ENCODE assay signal across 23 cellular contexts in the genomic region with DNA sequence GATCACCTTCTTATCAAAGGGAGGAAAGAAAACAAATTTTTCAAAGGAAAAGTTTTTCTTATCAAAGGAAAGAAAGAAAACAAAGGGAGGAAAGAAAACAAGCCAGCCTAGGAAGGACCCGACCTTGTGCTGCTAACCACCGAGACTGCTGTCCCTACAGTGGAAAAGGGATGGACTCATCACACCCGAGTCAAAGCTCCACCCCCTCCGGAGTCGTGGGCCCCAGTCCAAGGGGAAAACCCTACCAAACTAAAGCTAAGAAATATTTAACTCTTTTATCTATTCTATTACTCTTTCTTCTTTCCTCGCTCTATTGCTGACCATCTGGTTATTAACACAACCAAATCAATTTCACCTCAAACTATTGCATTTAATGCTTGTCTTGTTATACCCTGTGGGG. TPM values are rescaled to one million over a fixed set of nuclear protein-coding genes. Genes with fewer than 3 reads are reported as not detected.
DNase-seq lines count a peak whose midpoint lies in the region; ATAC-seq and TF ChIP-seq lines count a peak whose summit lies in the region.
"Had no signal": no experiment of that assay in that cellular context is flagged by ENCODE, and none has a peak within 500 bp of the region (broad histone marks: within the 10 kb centered on the region; RNA-seq: fewer than 3 reads in every experiment).

No MANE protein-coding gene starts in this region.

- no peak overlapping the region for H3K27ac Mint-ChIP-seq in activated CD4-positive, alpha-beta memory T cell treated with anti-CD3 and anti-CD28 coated beads for 36 hours
- H3K27ac Mint-ChIP-seq in activated CD4-positive, alpha-beta memory T cell treated with anti-CD3 and anti-CD28 coated beads, Interleukin-2, amount 10 ng/mL, durations not matched to agents 7 days and 5 days: no peak overlapping the region
- H3K27ac Mint-ChIP-seq in activated naive CD8-positive, alpha-beta T cell treated with anti-CD3 and anti-CD28 coated beads for 36 hours: no peak overlapping the region
- no peak overlapping the region for H3K27ac Mint-ChIP-seq in activated CD8-positive, alpha-beta memory T cell treated with anti-CD3 and anti-CD28 coated beads, Interleukin-2, amount 10 ng/mL, durations not matched to agents 7 days and 5 days
- H3K27ac Mint-ChIP-seq: HFFc6, immature natural killer cell had no signal

- H3K4me1 ChIP-seq in spleen: peaks cover 0 to 18% (median 7%) of the 10 kb centered on the region in 6 donors
- H3K4me1 ChIP-seq: BLaER1, colonic mucosa had no signal

- peaks cover 9% of the 10 kb centered on the region for H3K27me3 Mint-ChIP-seq in activated CD4-positive, alpha-beta memory T cell treated with anti-CD3 and anti-CD28 coated beads for 36 hours
- peaks cover 25% of the 10 kb centered on the region for H3K27me3 Mint-ChIP-seq in activated CD4-positive, alpha-beta memory T cell treated with anti-CD3 and anti-CD28 coated beads, Interleukin-2, amount 10 ng/mL, durations not matched to agents 7 days and 5 days
- H3K27me3 Mint-ChIP-seq in activated naive CD8-positive, alpha-beta T cell treated with anti-CD3 and anti-CD28 coated beads for 36 hours: no peaks in the 10 kb centered on the region
- peaks cover 40% of the 10 kb centered on the region for H3K27me3 Mint-ChIP-seq in activated CD8-positive, alpha-beta memory T cell treated with anti-CD3 and anti-CD28 coated beads, Interleukin-2, amount 10 ng/mL, durations not matched to agents 7 days and 5 days

- 9 to 17% (median 12%) methylated on average over 6 of the region's 6 CpGs for WGBS in spleen, 5 donors

- TF ChIP-seq CTCF in fibroblast of mammary gland (conservative IDR thresholded peaks at IDR 0.05; ENCODE audit: control insufficient read depth, insufficient read depth, low read depth, low read length) (no peak), spleen (IDR thresholded peaks at IDR 0.05 in 8 of 11, conservative IDR thresholded peaks at IDR 0.05 in 3 of 11) (no peak)

- H3K4me3 Mint-ChIP-seq in activated CD4-positive, alpha-beta memory T cell treated with anti-CD3 and anti-CD28 coated beads for 36 hours: no peak overlapping the region
- H3K4me3 Mint-ChIP-seq in activated CD4-positive, alpha-beta memory T cell treated with anti-CD3 and anti-CD28 coated beads, Interleukin-2, amount 10 ng/mL, durations not matched to agents 7 days and 5 days: no peak overlapping the region
- H3K4me3 Mint-ChIP-seq in activated naive CD8-positive, alpha-beta T cell treated with anti-CD3 and anti-CD28 coated beads for 36 hours: no peak overlapping the region
- no peak overlapping the region for H3K4me3 Mint-ChIP-seq in activated CD8-positive, alpha-beta memory T cell treated with anti-CD3 and anti-CD28 coated beads, Interleukin-2, amount 10 ng/mL, durations not matched to agents 7 days and 5 days
- H3K4me3 Mint-ChIP-seq: HFFc6, immature natural killer cell had no signal

- intact Hi-C loops in activated CD4-positive, alpha-beta memory T cell treated with anti-CD3 and anti-CD28 coated beads for 36 hours (cut with micrococcal nuclease): no loop called here
- intact Hi-C loops in spleen (cut with DNase I; ENCODE audit: low total_unique reads): no loop called here

- peak overlapping the region in 7 of 8 donors; percentile 21 to 67 (median 49) for H3K27ac ChIP-seq in spleen
- H3K27ac ChIP-seq: A549, BLaER1, colonic mucosa, heart right ventricle, vagina had no signal

- H3K36me3 Mint-ChIP-seq in activated CD4-positive, alpha-beta memory T cell treated with anti-CD3 and anti-CD28 coated beads for 36 hours: no peaks in the 10 kb centered on the region
- H3K36me3 Mint-ChIP-seq in activated CD4-positive, alpha-beta memory T cell treated with anti-CD3 and anti-CD28 coated beads, Interleukin-2, amount 10 ng/mL, durations not matched to agents 7 days and 5 days (ENCODE audit: low read depth): no peaks in the 10 kb centered on the region
- no peaks in the 10 kb centered on the region for H3K36me3 Mint-ChIP-seq in activated naive CD8-positive, alpha-beta T cell treated with anti-CD3 and anti-CD28 coated beads for 36 hours
- no peaks in the 10 kb centered on the region for H3K36me3 Mint-ChIP-seq in activated CD8-positive, alpha-beta memory T cell treated with anti-CD3 and anti-CD28 coated beads, Interleukin-2, amount 10 ng/mL, durations not matched to agents 7 days and 5 days
- H3K36me3 Mint-ChIP-seq: immature natural killer cell had no signal

- no peaks in the 10 kb centered on the region for H3K9me3 Mint-ChIP-seq in activated CD4-positive, alpha-beta memory T cell treated with anti-CD3 and anti-CD28 coated beads for 36 hours
- no peaks in the 10 kb centered on the region for H3K9me3 Mint-ChIP-seq in activated CD4-positive, alpha-beta memory T cell treated with anti-CD3 and anti-CD28 coated beads, Interleukin-2, amount 10 ng/mL, durations not matched to agents 7 days and 5 days
- no peaks in the 10 kb centered on the region for H3K9me3 Mint-ChIP-seq in activated naive CD8-positive, alpha-beta T cell treated with anti-CD3 and anti-CD28 coated beads for 36 hours
- H3K9me3 Mint-ChIP-seq in activated CD8-positive, alpha-beta memory T cell treated with anti-CD3 and anti-CD28 coated beads, Interleukin-2, amount 10 ng/mL, durations not matched to agents 7 days and 5 days (ENCODE audit: low read depth): no peaks in the 10 kb centered on the region
- H3K9me3 Mint-ChIP-seq: HFFc6, immature natural killer cell had no signal

- no peak for ATAC-seq in activated CD8-positive, alpha-beta memory T cell treated with anti-CD3 and anti-CD28 coated beads, Interleukin-2, amount 10 ng/mL, durations not matched to agents 7 days and 5 days
- no peak for ATAC-seq in GM21390 (IDR thresholded peaks at IDR 0.05; ENCODE audit: unreplicated experiment)
- ATAC-seq: A549, heart right ventricle, left ventricle myocardium superior had no signal

- H3K4me3 ChIP-seq in fibroblast of mammary gland (ENCODE audit: control insufficient read depth, low read depth, low read length) (no peak overlapping the region), spleen (no peak overlapping the region)
- H3K4me3 ChIP-seq: A549, BLaER1, colonic mucosa, heart right ventricle, vagina had no signal

- DNase-seq in activated CD4-positive, alpha-beta memory T cell treated with anti-CD3 and anti-CD28 coated beads for 36 hours: peak; percentile 33
- DNase-seq in activated CD4-positive, alpha-beta memory T cell treated with anti-CD3 and anti-CD28 coated beads, Interleukin-2, amount 10 ng/mL, durations not matched to agents 7 days and 5 days: no peak
- peak; percentile 39 for DNase-seq in activated naive CD8-positive, alpha-beta T cell treated with anti-CD3 and anti-CD28 coated beads for 36 hours
- DNase-seq in fibroblast of mammary gland (ENCODE audit: low read depth): peak; percentile 6
- DNase-seq in spleen: no peak
- DNase-seq in activated CD8-positive, alpha-beta memory T cell treated with anti-CD3 and anti-CD28 coated beads, Interleukin-2, amount 10 ng/mL, durations not matched to agents 7 days and 5 days: no peak
- DNase-seq in NOMO-1 treated with DMSO at 0.1 percent for 48 hours (lab: John Stamatoyannopoulos, UW; ENCODE audit: unreplicated experiment): no peak
- DNase-seq: activated CD4-positive, alpha-beta T cell treated with anti-CD3 and anti-CD28 coated beads, Interleukin-2, amount 50 U/mL, for 1 hour; activated naive CD4-positive, alpha-beta T cell treated with anti-CD3 and anti-CD28 coated beads, Interleukin-2, amount 50 U/mL, for 16 hours; activated T-cell treated with anti-CD3 and anti-CD28 coated beads, Interleukin-2, amount 50 U/mL, for 1 hour; colonic mucosa; heart right ventricle; HFFc6; immature natural killer cell; left ventricle myocardium superior; NCI-H1105; NCI-H510A; retina; SHP77 had no signal

- no peaks in the 10 kb centered on the region for H3K36me3 ChIP-seq in spleen
- H3K36me3 ChIP-seq: BLaER1, colonic mucosa, heart right ventricle, vagina had no signal

- CTCF ChIA-PET in activated CD4-positive, alpha-beta memory T cell treated with anti-CD3 and anti-CD28 coated beads for 36 hours (lab: Charles Lee): no interaction called here
- CTCF ChIA-PET in activated CD4-positive, alpha-beta memory T cell treated with anti-CD3 and anti-CD28 coated beads, Interleukin-2, amount 10 ng/mL, durations not matched to agents 7 days and 5 days (lab: Charles Lee): interaction anchor here (1.0 kb wide), 1 partner anchor 308 kb away, joined by 3 read pairs; the partner anchor contains the start of gene GAA
- CTCF ChIA-PET in activated CD8-positive, alpha-beta memory T cell treated with anti-CD3 and anti-CD28 coated beads, Interleukin-2, amount 10 ng/mL, durations not matched to agents 7 days and 5 days (lab: Charles Lee): no interaction called here

- H3K9me3 ChIP-seq in spleen: no peaks in the 10 kb centered on the region
- H3K9me3 ChIP-seq: A549, BLaER1, colonic mucosa, heart right ventricle, vagina had no signal

- H3K4me1 Mint-ChIP-seq in activated CD4-positive, alpha-beta memory T cell treated with anti-CD3 and anti-CD28 coated beads for 36 hours (ENCODE audit: low read depth): peaks cover 6% of the 10 kb centered on the region
- H3K4me1 Mint-ChIP-seq in activated CD4-positive, alpha-beta memory T cell treated with anti-CD3 and anti-CD28 coated beads, Interleukin-2, amount 10 ng/mL, durations not matched to agents 7 days and 5 days: no peaks in the 10 kb centered on the region
- peaks cover 5% of the 10 kb centered on the region for H3K4me1 Mint-ChIP-seq in activated naive CD8-positive, alpha-beta T cell treated with anti-CD3 and anti-CD28 coated beads for 36 hours
- H3K4me1 Mint-ChIP-seq in activated CD8-positive, alpha-beta memory T cell treated with anti-CD3 and anti-CD28 coated beads, Interleukin-2, amount 10 ng/mL, durations not matched to agents 7 days and 5 days: no peaks in the 10 kb centered on the region

- peaks cover 0 to 14% (median 0%) of the 10 kb centered on the region in 7 donors for H3K27me3 ChIP-seq in spleen (replicated peaks in 1 of 7)
- H3K27me3 ChIP-seq: colonic mucosa, vagina had no signal

- TF ChIP-seq POLR2A in spleen (IDR thresholded peaks at IDR 0.05): no peak

- POLR2A ChIA-PET in activated CD4-positive, alpha-beta memory T cell treated with anti-CD3 and anti-CD28 coated beads for 36 hours (lab: Charles Lee): no interaction called here
- POLR2A ChIA-PET in activated CD4-positive, alpha-beta memory T cell treated with anti-CD3 and anti-CD28 coated beads, Interleukin-2, amount 10 ng/mL, durations not matched to agents 7 days and 5 days (lab: Charles Lee): no interaction called here

RNA-seq across cellular contexts. Expression of gene ENDOV, which starts 6.1 kb away (rescaled TPM):
- 10 to 100 TPM; 16.1 to 16.3 TPM for total RNA-seq in activated CD4-positive, alpha-beta memory T cell treated with anti-CD3 and anti-CD28 coated beads for 36 hours
- total RNA-seq in activated CD4-positive, alpha-beta memory T cell treated with anti-CD3 and anti-CD28 coated beads, Interleukin-2, amount 10 ng/mL, durations not matched to agents 7 days and 5 days: 10 to 100 TPM; 14.2 to 16.2 TPM
- 10 to 100 TPM; 11.7 to 13.8 TPM for total RNA-seq in activated naive CD8-positive, alpha-beta T cell treated with anti-CD3 and anti-CD28 coated beads for 36 hours
- total RNA-seq in spleen: 10 to 100 TPM; 20.3 to 47.4 (median 29.0) TPM
- 10 to 100 TPM in 2 of 3 donors, 1 to 10 TPM in 1; 9.7 to 22.2 (median 18.9) TPM for polyA plus RNA-seq in spleen
- 10 to 100 TPM; 15.1 to 18.4 TPM for total RNA-seq in activated CD8-positive, alpha-beta memory T cell treated with anti-CD3 and anti-CD28 coated beads, Interleukin-2, amount 10 ng/mL, durations not matched to agents 7 days and 5 days

Comparison
In these comparisons a context has a peak if more than half of its experiments do, and no peak if none do; other contexts are left out.
1. DNase-seq: peak in activated CD4-positive, alpha-beta memory T cell treated with anti-CD3 and anti-CD28 coated beads for 36 hours (single experiment), activated naive CD8-positive, alpha-beta T cell treated with anti-CD3 and anti-CD28 coated beads for 36 hours (single experiment) and fibroblast of mammary gland (single experiment); none in activated CD4-positive, alpha-beta memory T cell treated with anti-CD3 and anti-CD28 coated beads, Interleukin-2, amount 10 ng/mL, durations not matched to agents 7 days and 5 days (single experiment), spleen (single experiment), activated CD8-positive, alpha-beta memory T cell treated with anti-CD3 and anti-CD28 coated beads, Interleukin-2, amount 10 ng/mL, durations not matched to agents 7 days and 5 days (single experiment) and NOMO-1 treated with DMSO at 0.1 percent for 48 hours (single experiment).